8 cellular contexts compared by ENCODE assay signal in genomic region chr2:105521176-105521575, GRCh38.
DNase-seq lines count a peak whose midpoint lies in the region; ATAC-seq and TF ChIP-seq lines count a peak whose summit lies in the region.

No MANE protein-coding gene starts in this region.

- TF ChIP-seq CTCF in colonic mucosa (IDR thresholded peaks at IDR 0.05) (peak; percentile 73), ovary (IDR thresholded peaks at IDR 0.05) (peak; percentile 41 to 58 (median 57))

- H3K4me1 ChIP-seq in colonic mucosa (no peaks in the 10 kb centered on the region), ovary (ENCODE audit: insufficient read depth) (peaks cover 12% of the 10 kb centered on the region)

- intact Hi-C loops in colonic mucosa (cut with DNase I) (loop anchor here (2.0 to 5.0 kb wide), 3 partner anchors 150 to 234 kb away; no protein-coding TSS in a partner anchor), ovary (cut with DNase I) (loop anchor here in 2 of 4 donors (2.0 to 10.0 kb wide), 2 partner anchors 150 to 176 kb away; no protein-coding TSS in a partner anchor)

- H3K4me3 ChIP-seq in colonic mucosa (no peak overlapping the region), ovary (no peak overlapping the region)

- no peak for ATAC-seq in HG03342 (IDR thresholded peaks at IDR 0.05; ENCODE audit: unreplicated experiment)
- no peak for ATAC-seq in HG03469 (IDR thresholded peaks at IDR 0.05; ENCODE audit: unreplicated experiment)

- H3K36me3 ChIP-seq in colonic mucosa (no peaks in the 10 kb centered on the region), ovary (no peaks in the 10 kb centered on the region)

- H3K9ac ChIP-seq in colonic mucosa (ENCODE audit: low read depth in 2 of 2, low read length in 2 of 2): no peak overlapping the region

- H3K9me3 ChIP-seq in colonic mucosa (no peaks in the 10 kb centered on the region), ovary (no peaks in the 10 kb centered on the region)

- no peak for TF ChIP-seq EP300 in ovary (IDR thresholded peaks at IDR 0.05)

- no peak for TF ChIP-seq POLR2A in ovary (IDR thresholded peaks at IDR 0.05)

- no peaks in the 10 kb centered on the region for H3K27me3 ChIP-seq in colonic mucosa
- no peaks in the 10 kb centered on the region for H3K27me3 ChIP-seq in ovary

- DNase-seq in EH (ENCODE audit: low read depth): peak; percentile 39
- DNase-seq in M059J (ENCODE audit: low read depth): peak; percentile 38
- no peak for DNase-seq in colonic mucosa
- no peak for DNase-seq in ovary
- no peak for DNase-seq in stimulated activated CD4-positive, alpha-beta T cell treated with anti-CD3 and anti-CD28 coated beads, Interleukin-4, amount 100 ng/mL, for 4 hours
- DNase-seq in activated CD4-positive, alpha-beta T cell treated with anti-CD3 and anti-CD28 coated beads, Interleukin-2, amount 50 U/mL, for 1 hour: no peak

- WGBS in ovary, 3 donors: 4 to 9% (median 8%) methylated on average over 1 of the region's 1 CpG

- H3K27ac ChIP-seq in colonic mucosa (no peak overlapping the region), ovary (no peak overlapping the region)

Comparison
In these comparisons a context has a peak if more than half of its experiments do, and no peak if none do; other contexts are left out.
1. DNase-seq: peak in EH (single experiment) and M059J (single experiment); none in colonic mucosa (single experiment), ovary (0 of 5), stimulated activated CD4-positive, alpha-beta T cell treated with anti-CD3 and anti-CD28 coated beads, Interleukin-4, amount 100 ng/mL, for 4 hours (0 of 2) and activated CD4-positive, alpha-beta T cell treated with anti-CD3 and anti-CD28 coated beads, Interleukin-2, amount 50 U/mL, for 1 hour (single experiment).